In genomic region chr12:12807970-12808702, GRCh38 we compare ENCODE assay signal across 8 cellular contexts. TPM values are rescaled to one million over a fixed set of nuclear protein-coding genes. Genes with fewer than 3 reads are reported as not detected.
DNase-seq lines count a peak whose midpoint lies in the region; FAIRE-seq and TF ChIP-seq lines count a peak whose summit lies in the region.

No MANE protein-coding gene starts in this region.

- H3K23ac ChIP-seq in H9 (ENCODE audit: insufficient read length, low read depth, low read length), result no peak overlapping the region

- H4K5ac ChIP-seq in H9 (ENCODE audit: insufficient read length, low read depth, low read length), result no peak overlapping the region

- no peak overlapping the region for H3K14ac ChIP-seq in H9 (ENCODE audit: insufficient read depth, low read length)

- H3K9me3 ChIP-seq in GM23248 (ENCODE audit: low read depth) (no peaks in the 10 kb centered on the region), right atrium auricular region (no peaks in the 10 kb centered on the region), H9 (ENCODE audit: control insufficient read depth, low read depth, low read length) (no peaks in the 10 kb centered on the region)

- H2AK5ac ChIP-seq in H9 (ENCODE audit: insufficient read length, low read length), result no peak overlapping the region

- H2BK20ac ChIP-seq in H9 (ENCODE audit: low read depth, low read length, poor library complexity, severe bottlenecking), result no peak overlapping the region

- no peak overlapping the region for H2BK5ac ChIP-seq in H9 (ENCODE audit: insufficient read length, low read length)

- H2AFZ ChIP-seq in GM23248 (peak overlapping the region; percentile 62), H9 (ENCODE audit: low read length) (no peak overlapping the region)

- H3K4me3 ChIP-seq in GM23248 (peak overlapping the region; percentile 29), right atrium auricular region (peak overlapping the region in 1 of 2 donors; percentile 2)

- H3K27me3 Mint-ChIP-seq in H9 (ENCODE audit: low read depth), result peaks cover 1% of the 10 kb centered on the region

- H4K8ac ChIP-seq in H9 (replicated peaks; ENCODE audit: insufficient read length, low read depth, low read length), result no peak overlapping the region

- H3K4ac ChIP-seq in H9 (ENCODE audit: low read depth, low read length), result no peak overlapping the region

- no peaks in the 10 kb centered on the region for H4K20me1 ChIP-seq in GM23248 (ENCODE audit: insufficient read depth)
- no peaks in the 10 kb centered on the region for H4K20me1 ChIP-seq in H9 (ENCODE audit: control insufficient read depth, insufficient read depth, insufficient read length)

- in situ Hi-C loops in GM23248 (cut with MboI), result no loop called here

- DNase-seq in GM12892 (ENCODE audit: insufficient read length) (peak; percentile 32), GM23248 (peak; percentile 67), NCI-H2107 treated with DMSO at 0.1 percent for 48 hours (lab: John Stamatoyannopoulos, UW; ENCODE audit: unreplicated experiment) (peak; percentile 57), right atrium auricular region (ENCODE audit: low spot score) (peak; percentile 70), H9 (no peak), COLO829 (ENCODE audit: low spot score) (no peak)
- DNase-seq in activated gamma-delta T cell treated with anti-CD3 and anti-CD28 coated beads, Interleukin-2, amount 50 U/mL, for 16 hours (ENCODE audit: low read depth), result peak; percentile 22
- DNase-seq in stimulated activated CD8-positive, alpha-beta memory T cell treated with anti-CD3 and anti-CD28 coated beads, Interleukin-12 subunit alpha, Interleukin-12 subunit beta, amount 100 ng/mL, for 4 hours (ENCODE audit: low read depth), result peak; percentile 18

- H4K91ac ChIP-seq in H9 (ENCODE audit: insufficient read length, low read depth, low read length), result no peak overlapping the region

- no peaks in the 10 kb centered on the region for H3K23me2 ChIP-seq in H9 (ENCODE audit: insufficient read length, low read depth, low read length, poor library complexity, severe bottlenecking)

- H3K27me3 ChIP-seq in GM23248 (replicated peaks; ENCODE audit: insufficient read depth) (no peaks in the 10 kb centered on the region), right atrium auricular region (no peaks in the 10 kb centered on the region), H9 (ENCODE audit: insufficient read depth, low read length) (no peaks in the 10 kb centered on the region)

- no peaks in the 10 kb centered on the region; the same call in 1 of the 2 replicates for H3K79me2 ChIP-seq in GM23248 (ENCODE audit: insufficient read depth)
- no peaks in the 10 kb centered on the region for H3K79me2 ChIP-seq in H9 (ENCODE audit: insufficient read depth, low read length)

- no peaks in the 10 kb centered on the region for H3K79me1 ChIP-seq in H9 (ENCODE audit: insufficient read depth, low read depth, low read length, poor library complexity, severe bottlenecking)

- H3K56ac ChIP-seq in H9 (ENCODE audit: insufficient read length, low read depth, low read length), result no peak overlapping the region

- H3K27ac ChIP-seq in GM23248 (peak overlapping the region; percentile 92), right atrium auricular region (peak overlapping the region; percentile 77 to 81), H9 (ENCODE audit: insufficient read length, low read depth, low read length) (no peak overlapping the region)

- H3K27ac Mint-ChIP-seq in H9, result no peak overlapping the region

- no peak overlapping the region for H2BK15ac ChIP-seq in H9 (ENCODE audit: low read depth, low read length)

- H3K9me2 ChIP-seq in GM23248 (ENCODE audit: insufficient read depth), result no peaks in the 10 kb centered on the region

- H3K4me1 Mint-ChIP-seq in H9, result peaks cover 11% of the 10 kb centered on the region in 2 experiments

- H3K4me2 ChIP-seq in GM23248 (ENCODE audit: unreplicated experiment), result peak overlapping the region; percentile 59
- no peak overlapping the region for H3K4me2 ChIP-seq in H9 (ENCODE audit: insufficient read depth, insufficient read length, low read length)

- FAIRE-seq in GM12892 (lab: Jason Lieb, UNC), result peak; percentile 86

- H3K4me3 Mint-ChIP-seq in H9, result no peak overlapping the region

- 21 to 24% methylated on average over 11 of the region's 11 CpGs for WGBS in GM23248 (ENCODE audit: low coverage in 1 of 2, low lambda C conversion rate in 2 of 2, missing lambda C conversion rate in 2 of 2), 2 experiments
- WGBS in H9 (ENCODE audit: extremely low coverage, insufficient read length, low lambda C conversion rate), result no CpG with 5 or more reads among the region's 11 CpGs

- TF ChIP-seq CTCF in right atrium auricular region (IDR thresholded peaks at IDR 0.05) (no peak), H9 (conservative IDR thresholded peaks at IDR 0.05) (no peak)

- no peak overlapping the region for H3K18ac ChIP-seq in H9 (ENCODE audit: insufficient read length, low read depth, low read length)

- no peaks in the 10 kb centered on the region for H3K36me3 ChIP-seq in GM23248 (ENCODE audit: low read depth)
- no peaks in the 10 kb centered on the region for H3K36me3 ChIP-seq in right atrium auricular region

- H2BK12ac ChIP-seq in H9 (ENCODE audit: insufficient read length, low read depth, low read length), result no peak overlapping the region

- peaks cover 0 to under 1% (median 0%) of the 10 kb centered on the region in 3 experiments; a peak in 1 of 7 replicates for H3K36me3 Mint-ChIP-seq in H9 (ENCODE audit: insufficient read depth in 1 of 3, low read depth in 3 of 3)

- peaks cover 37% of the 10 kb centered on the region for H3F3A ChIP-seq in GM23248 (ENCODE audit: insufficient read depth)

- H3K4me1 ChIP-seq in GM23248 (ENCODE audit: insufficient read depth), result peaks cover 39% of the 10 kb centered on the region
- H3K4me1 ChIP-seq in right atrium auricular region, result peaks cover 0 to 27% of the 10 kb centered on the region in 2 donors
- no peaks in the 10 kb centered on the region for H3K4me1 ChIP-seq in H9 (ENCODE audit: insufficient read depth, low read length)

- no peak overlapping the region for H2BK120ac ChIP-seq in H9 (ENCODE audit: low read depth, low read length, poor library complexity, severe bottlenecking)

- peak; percentile 47; the same call in 1 of the 2 replicates for TF ChIP-seq POLR2A in GM12892 (IDR thresholded peaks at IDR 0.05; ENCODE audit: low read depth, low read length)

- no peak overlapping the region for H3T11ph ChIP-seq in H9 (ENCODE audit: low read length)

- 0 out of 5 replicates have a peak, but pooled peaks cover 0 to under 1% of the 10 kb centered on the region in 2 experiments for H3K9me3 Mint-ChIP-seq in H9

- peak overlapping the region; percentile 69 for H3K9ac ChIP-seq in GM23248
- no peak overlapping the region for H3K9ac ChIP-seq in H9 (ENCODE audit: extremely low read depth, insufficient read length, low read length)

RNA-seq across cellular contexts. Expression of gene DDX47, which starts 5.0 kb away (rescaled TPM):
- 69.0 TPM for polyA plus RNA-seq in GM12892 (2012; ENCODE audit: missing spikeins)
- total RNA-seq in GM23248 (2014; rRNA removed; shearing (Covaris generic)), result 124 and 132 TPM in 2 replicates
- 119 and 123 TPM in 2 replicates for polyA plus RNA-seq in GM23248 (2016; fragmentation: Nextera tagmentation; extraction: Ambion mirVana)
- 10 to 100 TPM; 24.1 to 35.6 TPM for total RNA-seq in right atrium auricular region
- 73.9 and 78.2 TPM in 2 replicates for total RNA-seq in H9 (2021)

RNA-seq across cellular contexts. Expression of gene APOLD1, which starts 22.7 kb away (rescaled TPM):
- 2.6 TPM for polyA plus RNA-seq in GM12892 (2012; ENCODE audit: missing spikeins)
- 5.2 and 5.4 TPM in 2 replicates for total RNA-seq in GM23248 (2014; rRNA removed; shearing (Covaris generic))
- 3.4 and 3.8 TPM in 2 replicates for polyA plus RNA-seq in GM23248 (2016; fragmentation: Nextera tagmentation; extraction: Ambion mirVana)
- total RNA-seq in right atrium auricular region (10 to 100 TPM; 49.9 to 70.2 TPM), H9 (2021) (0.48 and 0.70 TPM in 2 replicates)

Comparison
In these comparisons a context has a peak if more than half of its experiments do, and no peak if none do; other contexts are left out.
1. DNase-seq: peak in GM12892 (single experiment), GM23248 (single experiment), NCI-H2107 treated with DMSO at 0.1 percent for 48 hours (single experiment), activated gamma-delta T cell treated with anti-CD3 and anti-CD28 coated beads, Interleukin-2, amount 50 U/mL, for 16 hours (single experiment), right atrium auricular region (single experiment) and stimulated activated CD8-positive, alpha-beta memory T cell treated with anti-CD3 and anti-CD28 coated beads, Interleukin-12 subunit alpha, Interleukin-12 subunit beta, amount 100 ng/mL, for 4 hours (single experiment); none in H9 (single experiment) and COLO829 (single experiment).